In the genomic region with DNA sequence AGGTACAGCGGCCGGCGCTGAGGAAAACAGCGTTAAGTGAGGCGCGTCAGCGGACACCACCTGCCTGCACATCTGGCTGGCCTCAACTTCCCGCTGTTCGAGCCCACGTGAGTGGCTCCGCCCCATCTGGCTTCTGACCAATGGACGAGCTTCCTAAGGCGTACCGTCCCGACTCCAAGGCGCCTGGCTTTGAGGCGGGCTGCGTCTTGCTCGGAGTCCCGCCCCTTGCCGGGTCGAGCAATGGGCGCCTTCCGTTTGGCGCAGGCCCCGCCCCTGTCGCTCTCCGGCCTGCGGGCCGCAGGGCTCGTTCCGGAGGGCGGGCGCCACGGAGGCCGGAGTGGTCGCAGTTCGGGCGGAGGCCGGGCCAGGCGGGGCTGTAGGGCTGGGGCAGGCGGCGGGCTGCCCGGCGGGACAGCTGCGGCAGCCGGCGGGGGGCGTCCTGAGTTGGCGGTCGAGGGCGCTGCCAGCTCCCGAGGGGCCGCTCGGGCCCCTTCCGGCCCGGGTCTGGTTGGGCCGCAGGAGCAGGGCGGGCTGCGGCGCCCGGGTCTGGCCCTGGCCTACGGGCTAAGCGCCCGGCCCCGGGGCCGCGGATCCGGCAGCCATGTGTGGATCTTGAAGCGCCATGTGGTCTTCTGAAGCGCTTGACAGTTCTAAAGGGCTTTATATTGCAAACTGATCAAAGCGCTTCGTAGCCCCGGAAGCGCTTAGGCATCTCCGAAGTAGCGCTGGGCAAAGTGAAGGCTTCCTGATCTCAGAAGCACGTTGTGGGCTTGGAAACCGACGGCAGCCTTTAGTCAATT, we compare ENCODE assay signal across 8 cellular contexts. TPM values are rescaled to one million over a fixed set of nuclear protein-coding genes. Genes with fewer than 3 reads are reported as not detected.
A peak's percentile ranks its signal among the peaks of the same experiment; 100 is the strongest.
DNase-seq lines count a peak whose midpoint lies in the region; ATAC-seq and TF ChIP-seq lines count a peak whose summit lies in the region.

A gene with protein sequence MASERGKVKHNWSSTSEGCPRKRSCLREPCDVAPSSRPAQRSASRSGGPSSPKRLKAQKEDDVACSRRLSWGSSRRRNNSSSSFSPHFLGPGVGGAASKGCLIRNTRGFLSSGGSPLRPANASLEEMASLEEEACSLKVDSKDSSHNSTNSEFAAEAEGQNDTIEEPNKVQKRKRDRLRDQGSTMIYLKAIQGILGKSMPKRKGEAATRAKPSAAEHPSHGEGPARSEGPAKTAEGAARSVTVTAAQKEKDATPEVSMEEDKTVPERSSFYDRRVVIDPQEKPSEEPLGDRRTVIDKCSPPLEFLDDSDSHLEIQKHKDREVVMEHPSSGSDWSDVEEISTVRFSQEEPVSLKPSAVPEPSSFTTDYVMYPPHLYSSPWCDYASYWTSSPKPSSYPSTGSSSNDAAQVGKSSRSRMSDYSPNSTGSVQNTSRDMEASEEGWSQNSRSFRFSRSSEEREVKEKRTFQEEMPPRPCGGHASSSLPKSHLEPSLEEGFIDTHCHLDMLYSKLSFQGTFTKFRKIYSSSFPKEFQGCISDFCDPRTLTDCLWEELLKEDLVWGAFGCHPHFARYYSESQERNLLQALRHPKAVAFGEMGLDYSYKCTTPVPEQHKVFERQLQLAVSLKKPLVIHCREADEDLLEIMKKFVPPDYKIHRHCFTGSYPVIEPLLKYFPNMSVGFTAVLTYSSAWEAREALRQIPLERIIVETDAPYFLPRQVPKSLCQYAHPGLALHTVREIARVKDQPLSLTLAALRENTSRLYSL (plus strand): TSS at position 276 of the 800 bp plus-strand sequence. CDS start 742 bp downstream, outside the sequence.

- H3K4me1 Mint-ChIP-seq in chondrocyte (ENCODE audit: low read depth) = peaks cover 31% of the 10 kb centered on the region

- TF ChIP-seq CTCF in BJ (IDR thresholded peaks at IDR 0.05; ENCODE audit: insufficient read depth, low read depth, low read length) (no peak), chondrocyte (IDR thresholded peaks at IDR 0.05) (peak; percentile 40)

- H3K9me3 Mint-ChIP-seq in chondrocyte (ENCODE audit: low read depth) = peaks cover 12% of the 10 kb centered on the region

- DNase-seq in BJ (ENCODE audit: low read depth) = peak; percentile 78
- peak; percentile 98 for DNase-seq in GM19240 (ENCODE audit: insufficient read length, low spot score)
- peak; percentile 91 to 97 for DNase-seq in NCI-H524 (lab: John Stamatoyannopoulos, UW)
- DNase-seq in activated CD4-positive, alpha-beta T cell treated with anti-CD3 and anti-CD28 coated beads for 24 hours (ENCODE audit: low read depth in 2 of 2) = peak; percentile 92 to 93
- DNase-seq in chondrocyte (ENCODE audit: low spot score) = peak; percentile 98
- DNase-seq in kidney glomerular epithelial cell (lab: John Stamatoyannopoulos, UW) = peak; percentile 83
- DNase-seq in stimulated activated CD4-positive, alpha-beta T cell treated with anti-CD3 and anti-CD28 coated beads, Interleukin-15, amount 100 ng/mL, for 48 hours (ENCODE audit: low read depth in 2 of 2) = peak; percentile 92 to 93

- H3K4me3 Mint-ChIP-seq in chondrocyte (ENCODE audit: unreplicated experiment) = peak within 1 kb of the TSS; percentile 90

- peak within 1 kb of the TSS; percentile 90 for H3K27ac Mint-ChIP-seq in chondrocyte (ENCODE audit: unreplicated experiment)

- no peaks in the 10 kb centered on the region for H3K27me3 Mint-ChIP-seq in chondrocyte (ENCODE audit: low read depth)

- peaks cover 3% of the 10 kb centered on the region for H3K36me3 ChIP-seq in BJ (ENCODE audit: control insufficient read depth, insufficient read depth, low read length)

- H3K4me3 ChIP-seq in BJ (ENCODE audit: low read depth, low read length) = peak within 1 kb of the TSS; percentile 59

- no peaks in the 10 kb centered on the region for H3K27me3 ChIP-seq in BJ (ENCODE audit: control insufficient read depth, insufficient read depth, low read length)

- ATAC-seq in HG03457 (IDR thresholded peaks at IDR 0.05; ENCODE audit: unreplicated experiment) = peak; percentile 90

- POLR2A ChIA-PET in BJ (lab: Charles Lee) = interaction anchor here (0.6 kb wide), 2 partner anchors 49 to 249 kb away, joined by 3 to 15 read pairs; no protein-coding TSS in a partner anchor

- CTCF ChIA-PET in BJ (lab: Yijun Ruan, JAX) = interaction anchor here (0.7 to 2.3 kb wide), 3 partner anchors 15 to 302 kb away, joined by 3 to 10 read pairs (median 3); no protein-coding TSS in a partner anchor

- H3K36me3 Mint-ChIP-seq in chondrocyte (ENCODE audit: low read depth) = peaks cover 20% of the 10 kb centered on the region

RNA-seq across cellular contexts. Expression of the gene that starts here (rescaled TPM):
- polyA plus RNA-seq in BJ (2011; rRNA removed) = 14.9 and 15.3 TPM in 2 replicates
- polyA minus RNA-seq in BJ (2011; rRNA and poly(A)+ RNA removed) = 16.6 and 18.7 TPM in 2 replicates
- total RNA-seq in chondrocyte = 29.9 to 41.5 TPM (median 31.8 TPM) in 3 replicates

Comparison
In these comparisons a context has a peak if more than half of its experiments do, and no peak if none do; other contexts are left out.
1. Peak in every context shown above with its lines: DNase-seq, ATAC-seq and H3K4me3 ChIP-seq.